In genomic region chr5:172904643-172905345, GRCh38 we compare ENCODE assay signal across 8 cellular contexts. TPM values are rescaled to one million over a fixed set of nuclear protein-coding genes. Genes with fewer than 3 reads are reported as not detected.
DNase-seq lines count a peak whose midpoint lies in the region; ATAC-seq, FAIRE-seq and TF ChIP-seq lines count a peak whose summit lies in the region.

No MANE protein-coding gene starts in this region.

- H3K4me1 ChIP-seq in RWPE2 (ENCODE audit: insufficient read depth, poor library complexity, severe bottlenecking) (peaks cover 60% of the 10 kb centered on the region), gastroesophageal sphincter (peaks cover 17 to 87% (median 41%) of the 10 kb centered on the region in 3 donors)

- DNase-seq in ELF-1 (ENCODE audit: low read depth, low spot score) (peak; percentile 90), RWPE2 (ENCODE audit: low spot score) (peak; percentile 100), retinal pigment epithelial cell (ENCODE audit: low read depth) (peak; percentile 74), GM12892 (ENCODE audit: insufficient read length) (no peak)
- DNase-seq in activated CD4-positive, CD25-positive, alpha-beta regulatory T cell (lab: John Stamatoyannopoulos, UW), result no peak
- no peak for DNase-seq in stimulated activated naive CD8-positive, alpha-beta T cell treated with anti-CD3 and anti-CD28 coated beads, Interleukin-15, amount 100 ng/mL, for 72 hours

- TF ChIP-seq EP300 in gastroesophageal sphincter (IDR thresholded peaks at IDR 0.05), result peak; percentile 97

- H3K4me3 ChIP-seq in RWPE2 (ENCODE audit: severe bottlenecking), result no peak overlapping the region
- H3K4me3 ChIP-seq in gastroesophageal sphincter, result no peak overlapping the region
- H3K4me3 ChIP-seq in retinal pigment epithelial cell (ENCODE audit: low read length), result no peak overlapping the region

- H3K4me3 Mint-ChIP-seq in stimulated activated naive CD8-positive, alpha-beta T cell treated with anti-CD3 and anti-CD28 coated beads, Interleukin-15, amount 100 ng/mL, for 72 hours, result no peak overlapping the region

- no peak for TF ChIP-seq CTCF in RWPE2 (IDR thresholded peaks at IDR 0.05; ENCODE audit: poor library complexity, severe bottlenecking)
- no peak for TF ChIP-seq CTCF in gastroesophageal sphincter (IDR thresholded peaks at IDR 0.05)
- TF ChIP-seq CTCF in retinal pigment epithelial cell (conservative IDR thresholded peaks at IDR 0.05; ENCODE audit: low read depth, low read length), result no peak

- H3K9me3 ChIP-seq in RWPE2 (ENCODE audit: severe bottlenecking) (no peaks in the 10 kb centered on the region), gastroesophageal sphincter (no peaks in the 10 kb centered on the region)

- no peaks in the 10 kb centered on the region for H3K27me3 Mint-ChIP-seq in stimulated activated naive CD8-positive, alpha-beta T cell treated with anti-CD3 and anti-CD28 coated beads, Interleukin-15, amount 100 ng/mL, for 72 hours

- ATAC-seq in RWPE2 (ENCODE audit: low read depth) (peak; percentile 79), gastroesophageal sphincter (peak; percentile 71), HG03520 (IDR thresholded peaks at IDR 0.05; ENCODE audit: unreplicated experiment) (no peak)
- no peak for ATAC-seq in stimulated activated naive CD8-positive, alpha-beta T cell treated with anti-CD3 and anti-CD28 coated beads, Interleukin-15, amount 100 ng/mL, for 72 hours

- no peak for FAIRE-seq in GM12892 (lab: Jason Lieb, UNC)

- TF ChIP-seq POLR2A in gastroesophageal sphincter (IDR thresholded peaks at IDR 0.05), result peak in 1 of 2 donors; percentile 24
- TF ChIP-seq POLR2A in GM12892 (IDR thresholded peaks at IDR 0.05; ENCODE audit: low read depth, low read length), result no peak

- H3K36me3 ChIP-seq in RWPE2 (ENCODE audit: low read depth) (peaks cover 30% of the 10 kb centered on the region), gastroesophageal sphincter (peaks cover 0 to 3% of the 10 kb centered on the region in 2 donors)

- H3K4me1 Mint-ChIP-seq in stimulated activated naive CD8-positive, alpha-beta T cell treated with anti-CD3 and anti-CD28 coated beads, Interleukin-15, amount 100 ng/mL, for 72 hours, result peaks cover 21% of the 10 kb centered on the region

- no peaks in the 10 kb centered on the region for H3K9me3 Mint-ChIP-seq in stimulated activated naive CD8-positive, alpha-beta T cell treated with anti-CD3 and anti-CD28 coated beads, Interleukin-15, amount 100 ng/mL, for 72 hours

- WGBS in gastroesophageal sphincter (ENCODE audit: low coverage in 1 of 2), 2 donors, result no CpG with 5 or more reads among the region's 13 CpGs

- H3K27me3 ChIP-seq in RWPE2 (ENCODE audit: insufficient read depth, poor library complexity, severe bottlenecking) (no peaks in the 10 kb centered on the region), gastroesophageal sphincter (no peaks in the 10 kb centered on the region)

- H3K27ac ChIP-seq in RWPE2 (ENCODE audit: poor library complexity, severe bottlenecking) (peak overlapping the region; percentile 100), gastroesophageal sphincter (peak overlapping the region; percentile 95 to 97 (median 96))

- H3K27ac Mint-ChIP-seq in stimulated activated naive CD8-positive, alpha-beta T cell treated with anti-CD3 and anti-CD28 coated beads, Interleukin-15, amount 100 ng/mL, for 72 hours, result peak overlapping the region in 1 of 2 donors; percentile 50

RNA-seq across cellular contexts. Expression of gene RPL26L1, which starts 54.4 kb away (rescaled TPM):
- 10 to 100 TPM; 14.7 to 34.9 (median 22.5) TPM for total RNA-seq in gastroesophageal sphincter
- polyA plus RNA-seq in GM12892 (2012; ENCODE audit: missing spikeins), result 86.9 TPM

Comparison
In these comparisons a context has a peak if more than half of its experiments do, and no peak if none do; other contexts are left out.
1. DNase-seq: peak in ELF-1 (single experiment), RWPE2 (single experiment) and retinal pigment epithelial cell (single experiment); none in GM12892 (single experiment), activated CD4-positive, CD25-positive, alpha-beta regulatory T cell (0 of 4) and stimulated activated naive CD8-positive, alpha-beta T cell treated with anti-CD3 and anti-CD28 coated beads, Interleukin-15, amount 100 ng/mL, for 72 hours (0 of 2).
2. ATAC-seq: peak in RWPE2 (single experiment) and gastroesophageal sphincter (single experiment); none in HG03520 (single experiment) and stimulated activated naive CD8-positive, alpha-beta T cell treated with anti-CD3 and anti-CD28 coated beads, Interleukin-15, amount 100 ng/mL, for 72 hours (single experiment).